8 cellular contexts compared by ENCODE assay signal in genomic region chr19:46579286-46579944, GRCh38. TPM values are rescaled to one million over a fixed set of nuclear protein-coding genes. Genes with fewer than 3 reads are reported as not detected.
DNase-seq lines count a peak whose midpoint lies in the region; ATAC-seq, FAIRE-seq and TF ChIP-seq lines count a peak whose summit lies in the region.

No MANE protein-coding gene starts in this region.

- H3K4me1 Mint-ChIP-seq in H9 = peaks cover 0 to 4% of the 10 kb centered on the region in 2 experiments; a peak in 3 of 4 replicates

- H3K79me2 ChIP-seq in H9 (ENCODE audit: insufficient read depth, low read length) = no peaks in the 10 kb centered on the region

- no peak for FAIRE-seq in urothelium cell line (lab: Jason Lieb, UNC)

- H3K27me3 Mint-ChIP-seq in H9 (ENCODE audit: low read depth) = peaks cover 11% of the 10 kb centered on the region

- H3K27me3 ChIP-seq in BE2C (no peaks in the 10 kb centered on the region; the same call in 1 of the 2 replicates), H9 (ENCODE audit: insufficient read depth, low read length) (no peaks in the 10 kb centered on the region), heart right ventricle (no peaks in the 10 kb centered on the region)

- H3K23me2 ChIP-seq in H9 (ENCODE audit: insufficient read length, low read depth, low read length, poor library complexity, severe bottlenecking) = no peaks in the 10 kb centered on the region

- H3K4me1 ChIP-seq in BE2C = peaks cover 3% of the 10 kb centered on the region
- no peaks in the 10 kb centered on the region for H3K4me1 ChIP-seq in H9 (ENCODE audit: insufficient read depth, low read length)
- peaks cover 0 to 5% (median 0%) of the 10 kb centered on the region in 9 donors for H3K4me1 ChIP-seq in heart right ventricle

- no peak overlapping the region for H3K4me2 ChIP-seq in H9 (ENCODE audit: insufficient read depth, insufficient read length, low read length)

- no peaks in the 10 kb centered on the region for H3K9me3 ChIP-seq in BE2C
- no peaks in the 10 kb centered on the region for H3K9me3 ChIP-seq in H9 (ENCODE audit: control insufficient read depth, low read depth, low read length)
- H3K9me3 ChIP-seq in heart right ventricle = peaks cover 0 to 11% (median 0%) of the 10 kb centered on the region in 11 donors

- no peak overlapping the region for H3T11ph ChIP-seq in H9 (ENCODE audit: low read length)

- H3K4me3 ChIP-seq in BE2C (ENCODE audit: low read depth, low read length) = no peak overlapping the region
- H3K4me3 ChIP-seq in heart right ventricle = no peak overlapping the region

- no peaks in the 10 kb centered on the region for H3K36me3 ChIP-seq in BE2C
- no peaks in the 10 kb centered on the region for H3K36me3 ChIP-seq in heart right ventricle

- no peak overlapping the region for H2BK20ac ChIP-seq in H9 (ENCODE audit: low read depth, low read length, poor library complexity, severe bottlenecking)

- no peaks in the 10 kb centered on the region for H3K36me3 Mint-ChIP-seq in H9 (ENCODE audit: insufficient read depth in 1 of 3, low read depth in 3 of 3)

- no peaks in the 10 kb centered on the region; a peak in 1 of 5 replicates for H3K9me3 Mint-ChIP-seq in H9

- no peak overlapping the region for H2BK5ac ChIP-seq in H9 (ENCODE audit: insufficient read length, low read length)

- DNase-seq in BE2C = peak; percentile 56
- peak; percentile 54 for DNase-seq in H9
- peak; percentile 58 for DNase-seq in activated naive CD4-positive, alpha-beta T cell treated with anti-CD3 and anti-CD28 coated beads, Interleukin-2, amount 50 U/mL, for 16 hours
- peak; percentile 46 for DNase-seq in middle frontal gyrus (ENCODE audit: extremely low spot score, low spot score)
- DNase-seq in urothelium cell line (ENCODE audit: low spot score) = no peak
- no peak for DNase-seq in HuH-7 (ENCODE audit: low spot score)
- DNase-seq in heart right ventricle = no peak

- H4K8ac ChIP-seq in H9 (replicated peaks; ENCODE audit: insufficient read length, low read depth, low read length) = no peak overlapping the region

- no peaks in the 10 kb centered on the region for H4K20me1 ChIP-seq in H9 (ENCODE audit: control insufficient read depth, insufficient read depth, insufficient read length)

- H3K23ac ChIP-seq in H9 (ENCODE audit: insufficient read length, low read depth, low read length) = no peak overlapping the region

- TF ChIP-seq CTCF in BE2C (IDR thresholded peaks at IDR 0.05; ENCODE audit: low read depth, low read length) (peak; percentile 73), H9 (conservative IDR thresholded peaks at IDR 0.05) (peak; percentile 72), heart right ventricle (IDR thresholded peaks at IDR 0.05) (peak in 1 of 9 donors; percentile 45)

- H3K27ac Mint-ChIP-seq in H9 = no peak overlapping the region

- H3K79me1 ChIP-seq in H9 (ENCODE audit: insufficient read depth, low read depth, low read length, poor library complexity, severe bottlenecking) = no peaks in the 10 kb centered on the region

- H3K27ac ChIP-seq in H9 (ENCODE audit: insufficient read length, low read depth, low read length) (no peak overlapping the region), heart right ventricle (no peak overlapping the region)

- ATAC-seq in HG03175 (IDR thresholded peaks at IDR 0.05; ENCODE audit: unreplicated experiment) (no peak), heart right ventricle (no peak)

- no peak overlapping the region for H3K9ac ChIP-seq in H9 (ENCODE audit: extremely low read depth, insufficient read length, low read length)

- H2AFZ ChIP-seq in H9 (ENCODE audit: low read length) = no peak overlapping the region

- H4K5ac ChIP-seq in H9 (ENCODE audit: insufficient read length, low read depth, low read length) = no peak overlapping the region

- no peak overlapping the region for H2AK5ac ChIP-seq in H9 (ENCODE audit: insufficient read length, low read length)

- no peak overlapping the region for H2BK12ac ChIP-seq in H9 (ENCODE audit: insufficient read length, low read depth, low read length)

- no peak overlapping the region for H2BK120ac ChIP-seq in H9 (ENCODE audit: low read depth, low read length, poor library complexity, severe bottlenecking)

- H3K14ac ChIP-seq in H9 (ENCODE audit: insufficient read depth, low read length) = no peak overlapping the region

- H4K91ac ChIP-seq in H9 (ENCODE audit: insufficient read length, low read depth, low read length) = no peak overlapping the region

- H3K18ac ChIP-seq in H9 (ENCODE audit: insufficient read length, low read depth, low read length) = no peak overlapping the region

- H3K4me3 Mint-ChIP-seq in H9 = no peak overlapping the region; a peak in 1 of 5 replicates

- intact Hi-C loops in heart right ventricle (cut with DNase I) = no loop called here

- H3K56ac ChIP-seq in H9 (ENCODE audit: insufficient read length, low read depth, low read length) = no peak overlapping the region

- no peak overlapping the region for H3K4ac ChIP-seq in H9 (ENCODE audit: low read depth, low read length)

- no CpG with 5 or more reads among the region's 10 CpGs for WGBS in H9 (ENCODE audit: extremely low coverage, insufficient read length, low lambda C conversion rate)
- WGBS in heart right ventricle, 2 donors = 29 to 43% methylated on average over 10 of the region's 10 CpGs

- H2BK15ac ChIP-seq in H9 (ENCODE audit: low read depth, low read length) = no peak overlapping the region

RNA-seq across cellular contexts. Expression of gene CALM3, which starts 21.7 kb away (rescaled TPM):
- 263 TPM for polyA plus RNA-seq in BE2C (2012; ENCODE audit: insufficient read depth, insufficient read length, low read depth)
- 339 and 343 TPM in 2 replicates for total RNA-seq in H9 (2021)
- total RNA-seq in heart right ventricle = 100 to 1,000 TPM; 214 to 488 (median 287) TPM
- 100 to 1,000 TPM; 304 to 370 TPM for polyA plus RNA-seq in heart right ventricle

RNA-seq across cellular contexts. Expression of gene PTGIR, which starts 45.5 kb away (rescaled TPM):
- 16.1 TPM for polyA plus RNA-seq in BE2C (2012; ENCODE audit: insufficient read depth, insufficient read length, low read depth)
- total RNA-seq in H9 (2021) (not detected in 2 replicates), heart right ventricle (10 to 100 TPM in 1 of 10 donors, 1 to 10 TPM in 9; 1.4 to 13.7 (median 2.6) TPM)
- polyA plus RNA-seq in heart right ventricle = 1 to 10 TPM; 5.5 to 8.5 TPM

RNA-seq across cellular contexts. Expression of gene GNG8, which starts 56.6 kb away (rescaled TPM):
- 2.4 TPM for polyA plus RNA-seq in BE2C (2012; ENCODE audit: insufficient read depth, insufficient read length, low read depth)
- not detected in 2 replicates for total RNA-seq in H9 (2021)
- 1 to 10 TPM in 2 of 10 donors, not detected in 8; 1.9 to 5.9 TPM for total RNA-seq in heart right ventricle
- polyA plus RNA-seq in heart right ventricle = not detected

Comparison
In these comparisons a context has a peak if more than half of its experiments do, and no peak if none do; other contexts are left out.
1. DNase-seq: peak in BE2C (single experiment), H9 (single experiment), activated naive CD4-positive, alpha-beta T cell treated with anti-CD3 and anti-CD28 coated beads, Interleukin-2, amount 50 U/mL, for 16 hours (single experiment) and middle frontal gyrus (single experiment); none in urothelium cell line (single experiment), HuH-7 (single experiment) and heart right ventricle (0 of 2).